In the genomic region with DNA sequence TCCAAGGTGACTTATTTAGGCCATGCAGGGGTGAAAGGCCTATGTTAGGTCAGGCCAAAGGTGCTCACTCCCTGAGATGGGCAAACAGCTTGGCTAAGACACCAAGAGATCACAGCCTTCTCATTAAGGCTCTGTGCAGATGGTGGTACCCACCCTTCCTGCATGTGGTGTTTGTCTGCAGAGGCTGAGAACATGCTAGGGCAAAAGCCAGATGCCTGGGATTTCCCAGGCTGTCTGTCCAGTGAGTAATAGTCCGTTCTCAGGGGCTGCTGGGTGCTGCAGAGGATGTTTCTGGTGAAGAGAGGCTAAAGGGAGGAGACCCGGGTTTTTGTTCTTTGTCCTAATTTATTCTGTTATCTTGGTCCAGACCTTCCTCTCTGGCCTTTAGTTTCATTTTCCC, we compare ENCODE assay signal across 25 cellular contexts. TPM values are rescaled to one million over a fixed set of nuclear protein-coding genes. Genes with fewer than 3 reads are reported as not detected.
DNase-seq lines count a peak whose midpoint lies in the region; ATAC-seq and TF ChIP-seq lines count a peak whose summit lies in the region.
"Had no signal": no experiment of that assay in that cellular context is flagged by ENCODE, and none has a peak within 500 bp of the region (broad histone marks: within the 10 kb centered on the region; RNA-seq: fewer than 3 reads in every experiment).

No MANE protein-coding gene starts in this region.

- H3K27me3 Mint-ChIP-seq in activated CD8-positive, alpha-beta T cell treated with anti-CD3 and anti-CD28 coated beads, Interleukin-2, amount 10 ng/mL, durations not matched to agents 7 days and 5 days (ENCODE audit: low read depth): no peaks in the 10 kb centered on the region
- H3K27me3 Mint-ChIP-seq: activated CD4-positive, alpha-beta memory T cell treated with anti-CD3 and anti-CD28 coated beads for 36 hours had no signal

- POLR2A ChIA-PET in RWPE1 (lab: Yijun Ruan, JAX; ENCODE audit: low non-redundant PET): no interaction called here
- POLR2A ChIA-PET in activated CD8-positive, alpha-beta T cell treated with anti-CD3 and anti-CD28 coated beads, Interleukin-2, amount 10 ng/mL, durations not matched to agents 7 days and 5 days (lab: Charles Lee): no interaction called here

- no peaks in the 10 kb centered on the region for H3K36me3 ChIP-seq in right lobe of liver
- H3K36me3 ChIP-seq: esophagus squamous epithelium, neutrophil, upper lobe of right lung had no signal

- H3K27me3 ChIP-seq in right lobe of liver: no peaks in the 10 kb centered on the region
- H3K27me3 ChIP-seq: esophagus squamous epithelium, neutrophil, upper lobe of right lung had no signal

- H3K27ac Mint-ChIP-seq in activated CD8-positive, alpha-beta T cell treated with anti-CD3 and anti-CD28 coated beads, Interleukin-2, amount 10 ng/mL, durations not matched to agents 7 days and 5 days: no peak overlapping the region
- H3K27ac Mint-ChIP-seq: activated B cell treated with CpG ODN at 0.5 μM for 24 hours; activated CD4-positive, alpha-beta memory T cell treated with anti-CD3 and anti-CD28 coated beads for 36 hours; activated naive CD4-positive, alpha-beta T cell treated with anti-CD3 and anti-CD28 coated beads, Interleukin-2, amount 10 ng/mL, durations not matched to agents 7 days and 5 days had no signal

- intact Hi-C loops in right lobe of liver (cut with DNase I): no loop called here

- CTCF ChIA-PET in RWPE1 (lab: Yijun Ruan, JAX): no interaction called here
- CTCF ChIA-PET in activated CD8-positive, alpha-beta T cell treated with anti-CD3 and anti-CD28 coated beads, Interleukin-2, amount 10 ng/mL, durations not matched to agents 7 days and 5 days (lab: Charles Lee): no interaction called here

- no peak overlapping the region for H3K27ac ChIP-seq in RWPE1
- H3K27ac ChIP-seq in right lobe of liver: no peak overlapping the region
- H3K27ac ChIP-seq: esophagus squamous epithelium, neutrophil, upper lobe of right lung had no signal

- no peak overlapping the region for H3K4me3 ChIP-seq in right lobe of liver
- H3K4me3 ChIP-seq: esophagus squamous epithelium, upper lobe of right lung had no signal

- no peaks in the 10 kb centered on the region for H3K4me1 ChIP-seq in right lobe of liver
- H3K4me1 ChIP-seq: esophagus squamous epithelium, upper lobe of right lung had no signal

- H3K9me3 ChIP-seq in right lobe of liver: no peaks in the 10 kb centered on the region
- H3K9me3 ChIP-seq: esophagus squamous epithelium, neutrophil, upper lobe of right lung had no signal

- no peak for TF ChIP-seq POLR2A in right lobe of liver (IDR thresholded peaks at IDR 0.05)

- no peak for TF ChIP-seq CTCF in RWPE1 (conservative IDR thresholded peaks at IDR 0.05; ENCODE audit: low read depth)
- no peak for TF ChIP-seq CTCF in right lobe of liver (IDR thresholded peaks at IDR 0.05)

- no peaks in the 10 kb centered on the region for H3K9me3 Mint-ChIP-seq in activated CD8-positive, alpha-beta T cell treated with anti-CD3 and anti-CD28 coated beads, Interleukin-2, amount 10 ng/mL, durations not matched to agents 7 days and 5 days (ENCODE audit: insufficient read depth)
- H3K9me3 Mint-ChIP-seq: activated B cell treated with CpG ODN at 0.5 μM for 24 hours; activated CD4-positive, alpha-beta memory T cell treated with anti-CD3 and anti-CD28 coated beads for 36 hours; activated naive CD4-positive, alpha-beta T cell treated with anti-CD3 and anti-CD28 coated beads, Interleukin-2, amount 10 ng/mL, durations not matched to agents 7 days and 5 days had no signal

- no peaks in the 10 kb centered on the region for H3K36me3 Mint-ChIP-seq in activated CD8-positive, alpha-beta T cell treated with anti-CD3 and anti-CD28 coated beads, Interleukin-2, amount 10 ng/mL, durations not matched to agents 7 days and 5 days (ENCODE audit: low read depth)
- H3K36me3 Mint-ChIP-seq: activated CD4-positive, alpha-beta memory T cell treated with anti-CD3 and anti-CD28 coated beads for 36 hours; activated naive CD4-positive, alpha-beta T cell treated with anti-CD3 and anti-CD28 coated beads, Interleukin-2, amount 10 ng/mL, durations not matched to agents 7 days and 5 days had no signal

- peak; percentile 11 for DNase-seq in EH (ENCODE audit: low read depth)
- peak; percentile 28 for DNase-seq in RWPE1 (ENCODE audit: low spot score)
- DNase-seq in kidney glomerular epithelial cell (lab: John Stamatoyannopoulos, UW): peak; percentile 50
- no peak for DNase-seq in hypothalamus (lab: John Stamatoyannopoulos, UW)
- DNase-seq in activated CD8-positive, alpha-beta T cell treated with anti-CD3 and anti-CD28 coated beads, Interleukin-2, amount 10 ng/mL, durations not matched to agents 7 days and 5 days: no peak
- no peak for DNase-seq in right lobe of liver
- DNase-seq: activated B cell treated with CpG ODN at 0.5 μM for 24 hours; activated CD4-positive, alpha-beta memory T cell treated with anti-CD3 and anti-CD28 coated beads for 36 hours; activated naive CD4-positive, alpha-beta T cell treated with anti-CD3 and anti-CD28 coated beads, Interleukin-2, amount 10 ng/mL, durations not matched to agents 7 days and 5 days; effector CD8-positive, alpha-beta T cell; esophagus squamous epithelium; GOT3; KG1; NCI-H1930; stimulated activated CD8-positive, alpha-beta memory T cell treated with anti-CD3 and anti-CD28 coated beads, Interleukin-4, amount 100 ng/mL, for 48 hours; upper lobe of right lung had no signal

- H3K4me3 Mint-ChIP-seq in activated CD8-positive, alpha-beta T cell treated with anti-CD3 and anti-CD28 coated beads, Interleukin-2, amount 10 ng/mL, durations not matched to agents 7 days and 5 days: no peak overlapping the region
- H3K4me3 Mint-ChIP-seq: activated B cell treated with CpG ODN at 0.5 μM for 24 hours; activated CD4-positive, alpha-beta memory T cell treated with anti-CD3 and anti-CD28 coated beads for 36 hours; activated naive CD4-positive, alpha-beta T cell treated with anti-CD3 and anti-CD28 coated beads, Interleukin-2, amount 10 ng/mL, durations not matched to agents 7 days and 5 days had no signal

- H3K4me1 Mint-ChIP-seq in activated CD8-positive, alpha-beta T cell treated with anti-CD3 and anti-CD28 coated beads, Interleukin-2, amount 10 ng/mL, durations not matched to agents 7 days and 5 days (ENCODE audit: low read depth): no peaks in the 10 kb centered on the region
- H3K4me1 Mint-ChIP-seq: activated B cell treated with CpG ODN at 0.5 μM for 24 hours had no signal

- ATAC-seq in GM19463 (IDR thresholded peaks at IDR 0.05; ENCODE audit: unreplicated experiment) (peak; percentile 53), GM21723 (IDR thresholded peaks at IDR 0.05; ENCODE audit: unreplicated experiment) (no peak), right lobe of liver (no peak)
- ATAC-seq in activated CD8-positive, alpha-beta T cell treated with anti-CD3 and anti-CD28 coated beads, Interleukin-2, amount 10 ng/mL, durations not matched to agents 7 days and 5 days: no peak
- ATAC-seq: SK-N-SH treated with all-trans-retinoic acid at 6 μM for 48 hours, upper lobe of right lung had no signal

- WGBS in right lobe of liver (ENCODE audit: insufficient coverage, low coverage, low lambda C conversion rate, missing lambda C conversion rate): 43% methylated on average over 2 of the region's 2 CpGs

RNA-seq across cellular contexts. Expression of a gene that starts 23.3 kb away (rescaled TPM):
- not detected for total RNA-seq in activated CD8-positive, alpha-beta T cell treated with anti-CD3 and anti-CD28 coated beads, Interleukin-2, amount 10 ng/mL, durations not matched to agents 7 days and 5 days
- total RNA-seq in right lobe of liver: not detected
- total RNA-seq: activated B cell treated with CpG ODN at 0.5 μM for 24 hours; activated CD4-positive, alpha-beta memory T cell treated with anti-CD3 and anti-CD28 coated beads for 36 hours; astrocyte; esophagus squamous epithelium; lower leg skin; mucosa of gallbladder; RPMI7951; subcutaneous adipose tissue; upper lobe of right lung had no signal

Comparison
In these comparisons a context has a peak if more than half of its experiments do, and no peak if none do; other contexts are left out.
1. DNase-seq: peak in EH (single experiment), RWPE1 (single experiment) and kidney glomerular epithelial cell (single experiment); none in hypothalamus (0 of 51), activated CD8-positive, alpha-beta T cell treated with anti-CD3 and anti-CD28 coated beads, Interleukin-2, amount 10 ng/mL, durations not matched to agents 7 days and 5 days (single experiment) and right lobe of liver (0 of 3).